ENCODE assay signal across 9 cellular contexts in genomic region chr2:109129921-109130725, GRCh38. TPM values are rescaled to one million over a fixed set of nuclear protein-coding genes. Genes with fewer than 3 reads are reported as not detected.
A peak's percentile ranks its signal among the peaks of the same experiment; 100 is the strongest.
DNase-seq lines count a peak whose midpoint lies in the region; ATAC-seq, FAIRE-seq and TF ChIP-seq lines count a peak whose summit lies in the region.
"Had no signal": no experiment of that assay in that cellular context is flagged by ENCODE, and none has a peak within 500 bp of the region (broad histone marks: within the 10 kb centered on the region; RNA-seq: fewer than 3 reads in every experiment).

No MANE protein-coding gene starts in this region.

- DNase-seq in CD8-positive, alpha-beta T cell = peak in 4 of 7 experiments; percentile 19 to 60 (median 37)
- DNase-seq in RPMI8226 (peak; percentile 65), esophagus squamous epithelium (lab: John Stamatoyannopoulos, UW) (no peak), osteoblast (ENCODE audit: insufficient read length, low spot score, missing footprints) (peak; percentile 89), GM12892 (ENCODE audit: insufficient read length) (no peak), cerebellar cortex (ENCODE audit: low spot score) (no peak), NCI-H446 (lab: John Stamatoyannopoulos, UW) (no peak), H4 (ENCODE audit: low spot score) (no peak)

- peaks cover 66% of the 10 kb centered on the region for H3K79me2 ChIP-seq in osteoblast (ENCODE audit: insufficient read depth, low read length)

- TF ChIP-seq CTCF in CD8-positive, alpha-beta T cell (IDR thresholded peaks at IDR 0.05) = no peak
- TF ChIP-seq CTCF in esophagus squamous epithelium (IDR thresholded peaks at IDR 0.05) (no peak), osteoblast (IDR thresholded peaks at IDR 0.05; ENCODE audit: extremely low read depth, low read depth, low read length) (no peak)

- H2AFZ ChIP-seq in osteoblast (ENCODE audit: low read length) = peak overlapping the region; percentile 11

- intact Hi-C loops in CD8-positive, alpha-beta T cell (cut with DNase I, micrococcal nuclease) = loop anchor here (2.0 to 5.0 kb wide), 7 partner anchors 82 to 273 kb away; partner anchors contain the start of gene EDAR (in 1 of the 2)
- intact Hi-C loops in esophagus squamous epithelium (cut with DNase I) = loop anchor here (5.0 kb wide), 1 partner anchor 382 kb away; no protein-coding TSS in a partner anchor

- peaks cover 51% of the 10 kb centered on the region for H4K20me1 ChIP-seq in osteoblast (ENCODE audit: insufficient read depth, low read length)

- H3K27ac ChIP-seq in CD8-positive, alpha-beta T cell (ENCODE audit: low read depth, low read length) = no peak overlapping the region
- H3K27ac ChIP-seq in esophagus squamous epithelium (peak overlapping the region; percentile 72 to 89 (median 74)), osteoblast (ENCODE audit: low read depth, low read length) (peak overlapping the region; percentile 21)

- H3K9me3 ChIP-seq in CD8-positive, alpha-beta T cell (ENCODE audit: low read length) = no peaks in the 10 kb centered on the region
- H3K9me3 ChIP-seq in esophagus squamous epithelium (no peaks in the 10 kb centered on the region), osteoblast (ENCODE audit: low read depth, low read length) (no peaks in the 10 kb centered on the region)

- no peaks in the 10 kb centered on the region for H3K36me3 ChIP-seq in CD8-positive, alpha-beta T cell (ENCODE audit: insufficient read depth, low read length)
- H3K36me3 ChIP-seq in esophagus squamous epithelium = no peaks in the 10 kb centered on the region
- no peaks in the 10 kb centered on the region for H3K36me3 ChIP-seq in osteoblast (ENCODE audit: insufficient read depth, low read length)

- CTCF ChIA-PET in CD8-positive, alpha-beta T cell (lab: Charles Lee) = interaction anchor here (1.1 to 3.2 kb wide), 4 partner anchors 91 to 380 kb away, joined by 3 to 19 read pairs (median 6); no protein-coding TSS in a partner anchor

- TF ChIP-seq POLR2A in esophagus squamous epithelium (IDR thresholded peaks at IDR 0.05) (no peak), GM12892 (IDR thresholded peaks at IDR 0.05; ENCODE audit: low read depth, low read length) (no peak)

- peak; percentile 9 for ATAC-seq in CD8-positive, alpha-beta T cell

- peak overlapping the region; percentile 88 for H3K4me2 ChIP-seq in osteoblast (ENCODE audit: insufficient read depth, low read length)

- peak overlapping the region; percentile 89 for H3K4me3 Mint-ChIP-seq in CD8-positive, alpha-beta T cell

- peak overlapping the region; percentile 89 for H3K4me3 ChIP-seq in CD8-positive, alpha-beta T cell (ENCODE audit: low read depth, low read length)
- H3K4me3 ChIP-seq in esophagus squamous epithelium (peak overlapping the region; percentile 61 to 84 (median 71)), osteoblast (ENCODE audit: insufficient read depth, low read length) (peak overlapping the region; percentile 85)

- H3K27me3 ChIP-seq in CD8-positive, alpha-beta T cell (ENCODE audit: insufficient read depth, low read length) = no peaks in the 10 kb centered on the region
- H3K27me3 ChIP-seq in esophagus squamous epithelium (peaks cover 0 to 31% (median 0%) of the 10 kb centered on the region in 4 donors), osteoblast (ENCODE audit: insufficient read depth, low read length) (no peaks in the 10 kb centered on the region)

- H3K27ac Mint-ChIP-seq in CD8-positive, alpha-beta T cell = peak overlapping the region; percentile 78

- WGBS in esophagus squamous epithelium, 2 donors = 5 to 6% methylated on average over 7 to 11 of the region's 56 CpGs

- H3K9me3 Mint-ChIP-seq in CD8-positive, alpha-beta T cell = no peaks in the 10 kb centered on the region

- no peak for FAIRE-seq in GM12892 (lab: Jason Lieb, UNC)
- FAIRE-seq: endometrium had no signal

- H3K4me1 Mint-ChIP-seq in CD8-positive, alpha-beta T cell (ENCODE audit: low read depth) = peaks cover 62% of the 10 kb centered on the region

- POLR2A ChIA-PET in CD8-positive, alpha-beta T cell (lab: Charles Lee) = interaction anchor here (1.1 to 6.2 kb wide), 4 partner anchors 38 to 218 kb away, joined by 4 to 38 read pairs (median 6); no protein-coding TSS in a partner anchor

- peaks cover 29% of the 10 kb centered on the region for H3K4me1 ChIP-seq in CD8-positive, alpha-beta T cell (ENCODE audit: insufficient read depth, low read length)
- peaks cover 15 to 63% (median 16%) of the 10 kb centered on the region in 3 donors for H3K4me1 ChIP-seq in esophagus squamous epithelium
- peaks cover 35% of the 10 kb centered on the region for H3K4me1 ChIP-seq in osteoblast (ENCODE audit: insufficient read depth, low read length)

- peaks cover 7% of the 10 kb centered on the region for H3K27me3 Mint-ChIP-seq in CD8-positive, alpha-beta T cell (ENCODE audit: low read depth)

- peaks cover 4% of the 10 kb centered on the region for H3K36me3 Mint-ChIP-seq in CD8-positive, alpha-beta T cell

RNA-seq across cellular contexts. Expression of gene SH3RF3, which starts 1.1 kb away (rescaled TPM):
- total RNA-seq in CD8-positive, alpha-beta T cell = 1 to 10 TPM; 6.3 to 6.4 TPM
- total RNA-seq in esophagus squamous epithelium (1 to 10 TPM; 2.4 to 5.5 (median 2.9) TPM), osteoblast (14.7 and 14.8 TPM in 2 replicates)
- 0.45 TPM for polyA plus RNA-seq in GM12892 (2012; ENCODE audit: missing spikeins)
- total RNA-seq in H4 (2014; rRNA removed; shearing (Covaris generic)) = 0.45 and 0.87 TPM in 2 replicates

Comparison
In these comparisons a context has a peak if more than half of its experiments do, and no peak if none do; other contexts are left out.
1. DNase-seq: peak in CD8-positive, alpha-beta T cell (4 of 7), RPMI8226 (single experiment) and osteoblast (single experiment); none in esophagus squamous epithelium (single experiment), GM12892 (single experiment), cerebellar cortex (single experiment), NCI-H446 (0 of 2) and H4 (single experiment).
2. Peak in every context shown above with its lines, with median percentiles within 50 percentile points of each other: H3K4me3 ChIP-seq.